21 cellular contexts compared by ENCODE assay signal in the genomic region with DNA sequence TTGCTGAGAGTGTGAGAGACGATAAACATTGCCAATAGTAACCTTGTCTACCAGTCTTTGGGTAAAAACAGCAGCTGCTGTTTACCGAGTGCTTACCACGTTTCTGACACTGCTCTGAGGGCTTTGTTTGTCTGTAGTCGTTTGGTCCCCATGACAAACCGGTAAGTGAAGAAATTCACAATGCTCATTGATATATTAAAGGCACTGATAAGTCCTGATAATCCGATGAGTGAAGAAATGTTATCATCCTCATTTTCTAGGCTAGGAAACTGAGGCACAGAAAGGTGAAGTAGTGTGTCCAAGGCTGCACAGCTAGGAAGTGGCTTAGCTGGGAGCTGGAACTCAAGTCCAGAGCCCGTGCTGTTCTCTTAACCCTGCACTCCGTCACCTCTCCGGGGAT.
DNase-seq lines count a peak whose midpoint lies in the region; ATAC-seq, FAIRE-seq and TF ChIP-seq lines count a peak whose summit lies in the region.
"Had no signal": no experiment of that assay in that cellular context is flagged by ENCODE, and none has a peak within 500 bp of the region (broad histone marks: within the 10 kb centered on the region; RNA-seq: fewer than 3 reads in every experiment).

No MANE protein-coding gene starts in this region.

- TF ChIP-seq CTCF in HEK293 (tag by site-specific recombination; IDR thresholded peaks at IDR 0.05) (no peak), K562 (IDR thresholded peaks at IDR 0.05 in 2 of 3, conservative IDR thresholded peaks at IDR 0.05 in 1 of 3; ENCODE audit: insufficient read depth in 2 of 3, low read depth in 1 of 3, low read length in 3 of 3) (no peak), stomach (IDR thresholded peaks at IDR 0.05) (no peak), thyroid gland (IDR thresholded peaks at IDR 0.05) (no peak)

- H3K27me3 ChIP-seq in K562 (ENCODE audit: control insufficient read depth in 2 of 2, insufficient read depth in 2 of 2, low read length in 2 of 2) = peaks cover 11 to 20% of the 10 kb centered on the region in 2 experiments; a peak in 3 of 5 replicates
- H3K27me3 ChIP-seq in stomach = no peaks in the 10 kb centered on the region
- no peaks in the 10 kb centered on the region for H3K27me3 ChIP-seq in thyroid gland
- H3K27me3 ChIP-seq: Peyer's patch had no signal

- TF ChIP-seq RAD21 in K562 (CRISPR knock-in tag; conservative IDR thresholded peaks at IDR 0.05 in 1 of 2, IDR thresholded peaks at IDR 0.05 in 1 of 2) = no peak

- POLR2A ChIA-PET in HEK293 (lab: Yijun Ruan, JAX) (no interaction called here), K562 (lab: Yijun Ruan, JAX) (interaction anchor here (0.6 to 1.9 kb wide), 2 partner anchors 10 to 692 kb away, joined by 3 to 4 read pairs; no protein-coding TSS in a partner anchor)

- CTCF ChIA-PET in HEK293 (lab: Yijun Ruan, JAX) = no interaction called here
- CTCF ChIA-PET in K562 (lab: Yijun Ruan, JAX; ENCODE audit: low intra/inter-chr PET ratio) = no interaction called here

- no peak for TF ChIP-seq EP300 in K562 (IDR thresholded peaks at IDR 0.05; ENCODE audit: low read length)
- TF ChIP-seq EP300 in stomach (IDR thresholded peaks at IDR 0.05) = no peak

- no peak overlapping the region for H2AFZ ChIP-seq in K562 (ENCODE audit: low read depth, low read length)
- H2AFZ ChIP-seq: GM23248 had no signal

- H3K36me3 ChIP-seq in HEK293 (ENCODE audit: control insufficient read depth in 2 of 2, insufficient read depth in 1 of 2, low read length in 2 of 2) = no peaks in the 10 kb centered on the region
- no peaks in the 10 kb centered on the region for H3K36me3 ChIP-seq in K562 (ENCODE audit: control insufficient read depth, insufficient read depth, low read length)
- H3K36me3 ChIP-seq in stomach = no peaks in the 10 kb centered on the region
- H3K36me3 ChIP-seq in thyroid gland = no peaks in the 10 kb centered on the region
- H3K36me3 ChIP-seq: Peyer's patch had no signal

- H3K27ac ChIP-seq in HEK293 (ENCODE audit: extremely low read depth, low read depth, low read length) (no peak overlapping the region), K562 (ENCODE audit: extremely low read depth, low read depth, low read length) (no peak overlapping the region), stomach (peak overlapping the region in 3 of 5 donors; percentile 56 to 64 (median 61)), thyroid gland (no peak overlapping the region)
- H3K27ac ChIP-seq: 22Rv1, GM23248 had no signal

- peak; percentile 45 for DNase-seq in DMS53 (lab: John Stamatoyannopoulos, UW)
- no peak for DNase-seq in DMS53 treated with DMSO at 0.1 percent for 48 hours (lab: John Stamatoyannopoulos, UW; ENCODE audit: unreplicated experiment)
- no peak for DNase-seq in K562 (ENCODE audit: extremely low read depth in 1 of 4, low spot score in 3 of 4)
- DNase-seq in stomach = no peak
- no peak for DNase-seq in amygdala (lab: John Stamatoyannopoulos, UW)
- no peak for DNase-seq in thyroid gland
- DNase-seq in SW 1271 (lab: John Stamatoyannopoulos, UW) = no peak
- DNase-seq: Calu3, GM23248, H7, HFFc6, NCI-H1048, NCI-H1417, NCI-H187 treated with DMSO at 0.1 percent for 48 hours, NCI-H2107, NCI-H2227 treated with DMSO at 0.1 percent for 48 hours, NCI-H526 treated with DMSO at 0.1 percent for 48 hours, Peyer's patch, SHP77 treated with DMSO at 0.1 percent for 48 hours had no signal

- in situ Hi-C loops in K562 (cut with MboI) = no loop called here

- no peaks in the 10 kb centered on the region for H4K20me1 ChIP-seq in K562 (replicated peaks; ENCODE audit: control insufficient read depth, insufficient read depth, low read length)

- TF ChIP-seq POLR2A in K562 (conservative IDR thresholded peaks at IDR 0.05) = no peak
- TF ChIP-seq POLR2A in stomach (IDR thresholded peaks at IDR 0.05) = no peak
- no peak for TF ChIP-seq POLR2A in thyroid gland (IDR thresholded peaks at IDR 0.05)

- no peak for ATAC-seq in K562

- H3K4me1 ChIP-seq in HEK293 (ENCODE audit: control insufficient read depth, insufficient read depth, low read length) = peaks cover 7% of the 10 kb centered on the region; the same call in 1 of the 2 replicates
- H3K4me1 ChIP-seq in K562 (replicated peaks in 1 of 2; ENCODE audit: control insufficient read depth in 2 of 2, insufficient read depth in 2 of 2, low read length in 2 of 2) = peaks cover 0 to 4% of the 10 kb centered on the region in 2 experiments; a peak in 3 of 5 replicates
- H3K4me1 ChIP-seq in stomach = peaks cover 0 to 23% (median 10%) of the 10 kb centered on the region in 4 donors
- H3K4me1 ChIP-seq in thyroid gland = peaks cover 20 to 23% of the 10 kb centered on the region in 2 donors
- H3K4me1 ChIP-seq: Peyer's patch had no signal

- FAIRE-seq in K562 (lab: Jason Lieb, UNC) = no peak

- no peaks in the 10 kb centered on the region for H3K79me2 ChIP-seq in K562 (ENCODE audit: control insufficient read depth, insufficient read depth, low read length)

- H3K9ac ChIP-seq in K562 (ENCODE audit: insufficient read depth in 1 of 2, low read depth in 2 of 2, low read length in 2 of 2) = no peak overlapping the region
- H3K9ac ChIP-seq: GM23248 had no signal

- no peaks in the 10 kb centered on the region for H3K9me1 ChIP-seq in K562 (ENCODE audit: control insufficient read depth, insufficient read depth, low read length)

- 22% methylated on average over 9 of the region's 9 CpGs for WGBS in K562 (ENCODE audit: insufficient coverage, low coverage, missing lambda C conversion rate)
- WGBS in stomach, 5 donors = 65 to 87% (median 81%) methylated on average over 9 of the region's 9 CpGs
- WGBS in thyroid gland, 2 donors = 84 to 94% methylated on average over 9 of the region's 9 CpGs

- intact Hi-C loops in K562 (cut with micrococcal nuclease) = no loop called here
- intact Hi-C loops in stomach (cut with DNase I; ENCODE audit: low total_unique reads) = no loop called here
- intact Hi-C loops in thyroid gland (cut with DNase I) = no loop called here

- H3K4me2 ChIP-seq in K562 (ENCODE audit: insufficient read depth, low read length) = no peak overlapping the region

- H3K9me3 ChIP-seq in HEK293 (ENCODE audit: control insufficient read depth, insufficient read depth, low read depth, low read length) = no peaks in the 10 kb centered on the region
- no peaks in the 10 kb centered on the region for H3K9me3 ChIP-seq in K562 (replicated peaks; ENCODE audit: control insufficient read depth, insufficient read depth, low read depth, low read length)
- no peaks in the 10 kb centered on the region for H3K9me3 ChIP-seq in stomach
- H3K9me3 ChIP-seq in thyroid gland = no peaks in the 10 kb centered on the region
- H3K9me3 ChIP-seq: Peyer's patch had no signal

- no peak overlapping the region for H3K4me3 ChIP-seq in HEK293 (ENCODE audit: low read depth, low read length)
- H3K4me3 ChIP-seq in K562 = no peak overlapping the region
- H3K4me3 ChIP-seq in stomach = no peak overlapping the region
- no peak overlapping the region for H3K4me3 ChIP-seq in thyroid gland (replicated peaks in 1 of 3)
- H3K4me3 ChIP-seq: GM23248, Peyer's patch had no signal

- no TSS peak for BruUV-seq in K562 (replicated peaks; lab: Mats Ljungman, UMichigan)

TF ChIP-seq in HEK293, 187 proteins besides CTCF, POLR2A, EP300 and RAD21:
- TF ChIP-seq ZNF239 (tag by site-specific recombination; IDR thresholded peaks at IDR 0.05) = peak; percentile 97
- no peak for TF ChIP-seq ZFHX2 (tag by site-specific recombination; conservative IDR thresholded peaks at IDR 0.05)

TF ChIP-seq in K562, 482 proteins besides CTCF, POLR2A, EP300 and RAD21 (continues in another document):
- TF ChIP-seq MCM7 (IDR thresholded peaks at IDR 0.05) (no peak), ZNF561 (CRISPR knock-in tag; conservative IDR thresholded peaks at IDR 0.05) (no peak), RBM25 (IDR thresholded peaks at IDR 0.05; ENCODE audit: low read depth, low read length, severe bottlenecking) (peak; percentile 55), STAG1 (CRISPR knock-in tag; IDR thresholded peaks at IDR 0.05; ENCODE audit: borderline replicate concordance) (no peak), TARDBP (IDR thresholded peaks at IDR 0.05) (no peak), ETS1 (conservative IDR thresholded peaks at IDR 0.05; ENCODE audit: control insufficient read depth, low read depth, low read length) (no peak), MED1 (CRISPR knock-in tag; IDR thresholded peaks at IDR 0.05; ENCODE audit: borderline replicate concordance) (no peak), ZBTB49 (CRISPR knock-in tag; IDR thresholded peaks at IDR 0.05; ENCODE audit: borderline replicate concordance) (no peak), ERF (CRISPR knock-in tag; IDR thresholded peaks at IDR 0.05) (no peak), BCOR (IDR thresholded peaks at IDR 0.05) (0 out of 2 replicates have a peak, but pooled peaks have one; percentile 31), HDAC8 (tag; IDR thresholded peaks at IDR 0.05) (no peak), ZNF239 (CRISPR knock-in tag; IDR thresholded peaks at IDR 0.05) (peak; percentile 95), ILF3 (IDR thresholded peaks at IDR 0.05; ENCODE audit: borderline replicate concordance) (no peak), ZNF41 (CRISPR knock-in tag; conservative IDR thresholded peaks at IDR 0.05) (no peak)

Comparison
In these comparisons a context has a peak if more than half of its experiments do, and no peak if none do; other contexts are left out.
1. H3K27ac ChIP-seq: peak in stomach (3 of 5); none in HEK293 (single experiment), K562 (single experiment) and thyroid gland (0 of 3).